In the genomic region with DNA sequence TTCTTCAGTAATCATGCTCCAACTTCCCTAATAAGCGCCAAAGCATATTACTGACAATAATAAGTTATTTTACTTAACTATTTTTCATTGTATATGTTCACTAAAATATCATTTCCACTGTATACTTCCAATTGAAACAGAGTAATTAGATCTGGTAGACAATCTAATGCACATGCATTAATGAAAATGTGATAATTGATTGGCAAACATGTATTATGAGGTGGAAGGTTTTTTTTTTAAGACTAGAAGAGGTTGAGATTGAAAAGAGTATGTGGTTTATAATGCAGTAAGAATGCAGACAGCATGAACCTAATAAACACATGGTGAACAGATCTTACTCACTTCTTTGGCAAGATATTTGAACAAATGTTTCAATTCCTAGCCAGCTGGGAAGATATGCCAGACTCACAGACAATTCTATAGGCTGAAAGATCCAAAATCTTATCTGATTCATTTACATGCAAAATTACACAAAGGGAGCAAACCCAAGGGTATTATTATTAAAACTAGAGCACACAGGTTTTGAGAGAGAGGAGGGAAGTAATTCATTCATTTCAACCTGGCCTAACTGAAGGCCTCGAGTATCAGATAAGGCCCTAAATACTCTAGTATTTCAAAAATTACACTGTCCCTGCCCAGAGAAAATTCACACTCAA, we compare ENCODE assay signal across 9 cellular contexts. TPM values are rescaled to one million over a fixed set of nuclear protein-coding genes. Genes with fewer than 3 reads are reported as not detected.
A peak's percentile ranks its signal among the peaks of the same experiment; 100 is the strongest.
DNase-seq lines count a peak whose midpoint lies in the region; ATAC-seq and TF ChIP-seq lines count a peak whose summit lies in the region.
"Had no signal": no experiment of that assay in that cellular context is flagged by ENCODE, and none has a peak within 500 bp of the region (broad histone marks: within the 10 kb centered on the region; RNA-seq: fewer than 3 reads in every experiment).

No MANE protein-coding gene starts in this region.

- H3K9me3 ChIP-seq in trophoblast cell (ENCODE audit: insufficient read depth, low read depth, low read length) (no peaks in the 10 kb centered on the region), WERI-Rb-1 (ENCODE audit: severe bottlenecking) (peaks cover 3% of the 10 kb centered on the region), testis (no peaks in the 10 kb centered on the region)

- TF ChIP-seq POLR2A in testis (IDR thresholded peaks at IDR 0.05): no peak

- H3K4ac ChIP-seq in trophoblast cell (ENCODE audit: low read depth, low read length): no peak overlapping the region

- peak overlapping the region; percentile 43 for H3K4me2 ChIP-seq in trophoblast cell (ENCODE audit: low read length)

- WGBS in trophoblast cell (ENCODE audit: extremely low coverage, insufficient coverage, insufficient read length): no CpG with 5 or more reads among the region's 2 CpGs
- WGBS in testis, 2 donors: 47 to 49% methylated on average over 2 of the region's 2 CpGs

- H3K27me3 ChIP-seq in trophoblast cell (ENCODE audit: insufficient read depth, low read length) (no peaks in the 10 kb centered on the region), WERI-Rb-1 (ENCODE audit: insufficient read depth, low read depth, severe bottlenecking) (no peaks in the 10 kb centered on the region), testis (no peaks in the 10 kb centered on the region)

- H3K4me3 ChIP-seq in epithelial cell of esophagus (ENCODE audit: low read length) (peak overlapping the region; percentile 96), trophoblast cell (ENCODE audit: low read depth, low read length) (no peak overlapping the region), WERI-Rb-1 (ENCODE audit: low read depth, low read length) (no peak overlapping the region), testis (no peak overlapping the region)

- H3K9ac ChIP-seq in trophoblast cell (ENCODE audit: low read length): no peak overlapping the region

- H3K23ac ChIP-seq in trophoblast cell (ENCODE audit: low read length): no peak overlapping the region

- H3K14ac ChIP-seq in trophoblast cell (ENCODE audit: low read length): no peak overlapping the region

- no peak overlapping the region for H3K18ac ChIP-seq in trophoblast cell (ENCODE audit: low read length)

- POLR2A ChIA-PET in HEK293T (lab: Yijun Ruan, JAX): interaction anchor here (1.2 kb wide), 1 partner anchor 43 kb away, joined by 5 read pairs; a partner anchor contains a TSS

- H3K79me1 ChIP-seq in trophoblast cell (ENCODE audit: low read length): peaks cover 13% of the 10 kb centered on the region

- intact Hi-C loops in testis (cut with DNase I; ENCODE audit: low total_unique reads): no loop called here

- no peak overlapping the region for H4K8ac ChIP-seq in trophoblast cell (ENCODE audit: low read depth, low read length)

- H3K79me2 ChIP-seq in trophoblast cell (ENCODE audit: control insufficient read depth, insufficient read depth, low read length, poor library complexity): peaks cover 14% of the 10 kb centered on the region

- H3K27ac ChIP-seq in trophoblast cell (ENCODE audit: low read depth, low read length) (no peak overlapping the region), WERI-Rb-1 (no peak overlapping the region), testis (peak overlapping the region in 1 of 2 donors; percentile 99)

- H3K36me3 ChIP-seq in trophoblast cell (ENCODE audit: control insufficient read depth in 1 of 2, insufficient read depth in 2 of 2, low read length in 2 of 2) (no peaks in the 10 kb centered on the region), WERI-Rb-1 (peaks cover 5% of the 10 kb centered on the region), testis (ENCODE audit: low read depth, missing control alignments) (no peaks in the 10 kb centered on the region)

- no peak overlapping the region for H2BK5ac ChIP-seq in trophoblast cell (ENCODE audit: low read depth, low read length, poor library complexity)

- H2AK5ac ChIP-seq in trophoblast cell (ENCODE audit: low read length): no peak overlapping the region

- no peak overlapping the region for H4K91ac ChIP-seq in trophoblast cell (ENCODE audit: low read depth, low read length)

- no peak for TF ChIP-seq CTCF in epithelial cell of esophagus (IDR thresholded peaks at IDR 0.05; ENCODE audit: insufficient read depth, low read depth, low read length, missing control alignments)
- no peak for TF ChIP-seq CTCF in WERI-Rb-1 (IDR thresholded peaks at IDR 0.05; ENCODE audit: low read depth, low read length)
- no peak for TF ChIP-seq CTCF in testis (IDR thresholded peaks at IDR 0.05)

- H2BK120ac ChIP-seq in trophoblast cell (ENCODE audit: insufficient read depth, low read length, poor library complexity): no peak overlapping the region

- H3K4me1 ChIP-seq in trophoblast cell (ENCODE audit: control insufficient read depth in 1 of 2, insufficient read depth in 2 of 2, low read length in 2 of 2) (no peaks in the 10 kb centered on the region), testis (peaks cover 11% of the 10 kb centered on the region)

- ATAC-seq in GM21423 (IDR thresholded peaks at IDR 0.05; ENCODE audit: unreplicated experiment): no peak

- no peak overlapping the region for H2AFZ ChIP-seq in trophoblast cell (ENCODE audit: insufficient read depth, low read length, poor library complexity)

- no peak overlapping the region for H4K12ac ChIP-seq in trophoblast cell (ENCODE audit: low read depth, low read length)

- CTCF ChIA-PET in HEK293T (lab: Yijun Ruan, JAX): no interaction called here

- no peak overlapping the region for H2BK12ac ChIP-seq in trophoblast cell (ENCODE audit: low read length)

- DNase-seq in EL (peak; percentile 78), NCI-H69 (lab: John Stamatoyannopoulos, UW) (peak; percentile 11), epithelial cell of esophagus (ENCODE audit: low read depth) (peak; percentile 38), trophoblast cell (no peak), WERI-Rb-1 (no peak), testis (no peak), HEK293T (ENCODE audit: extremely low spot score) (no peak)
- DNase-seq: activated CD4-positive, alpha-beta T cell treated with anti-CD3 and anti-CD28 coated beads for 48 hours had no signal

TF ChIP-seq in HEK293T, 16 proteins besides CTCF, POLR2A, EP300 and RAD21:
- TF ChIP-seq SP1 (IDR thresholded peaks at IDR 0.05) (no peak), NFRKB (IDR thresholded peaks at IDR 0.05) (no peak), SUZ12 (IDR thresholded peaks at IDR 0.05) (no peak), L3MBTL2 (conservative IDR thresholded peaks at IDR 0.05) (no peak), ARNT (IDR thresholded peaks at IDR 0.05) (no peak), FOXM1 (IDR thresholded peaks at IDR 0.05; ENCODE audit: borderline replicate concordance) (no peak), FOXA1 (IDR thresholded peaks at IDR 0.05) (no peak), BHLHE40 (IDR thresholded peaks at IDR 0.05; ENCODE audit: borderline replicate concordance) (no peak)
- TF ChIP-seq, protein P1, sequence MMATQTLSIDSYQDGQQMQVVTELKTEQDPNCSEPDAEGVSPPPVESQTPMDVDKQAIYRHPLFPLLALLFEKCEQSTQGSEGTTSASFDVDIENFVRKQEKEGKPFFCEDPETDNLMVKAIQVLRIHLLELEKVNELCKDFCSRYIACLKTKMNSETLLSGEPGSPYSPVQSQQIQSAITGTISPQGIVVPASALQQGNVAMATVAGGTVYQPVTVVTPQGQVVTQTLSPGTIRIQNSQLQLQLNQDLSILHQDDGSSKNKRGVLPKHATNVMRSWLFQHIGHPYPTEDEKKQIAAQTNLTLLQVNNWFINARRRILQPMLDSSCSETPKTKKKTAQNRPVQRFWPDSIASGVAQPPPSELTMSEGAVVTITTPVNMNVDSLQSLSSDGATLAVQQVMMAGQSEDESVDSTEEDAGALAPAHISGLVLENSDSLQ (IDR thresholded peaks at IDR 0.05): no peak

RNA-seq across cellular contexts. Expression of a gene that starts 2.8 kb away (rescaled TPM):
- 100 and 102 TPM in 2 replicates for polyA plus RNA-seq in trophoblast cell (2013)
- 100 to 1,000 TPM in 1 of 2 donors, 10 to 100 TPM in 1; 82.9 to 110 TPM for total RNA-seq in testis
- polyA plus RNA-seq in testis (ENCODE audit: insufficient read depth, low read depth, low replicate concordance): 59.6 TPM

RNA-seq across cellular contexts. Expression of a gene that starts 43.1 kb away (rescaled TPM):
- 0.48 and 0.54 TPM in 2 replicates for polyA plus RNA-seq in trophoblast cell (2013)
- total RNA-seq in testis: 1 to 10 TPM; 3.8 to 4.3 TPM
- 4.5 TPM for polyA plus RNA-seq in testis (ENCODE audit: insufficient read depth, low read depth, low replicate concordance)

Comparison
In these comparisons a context has a peak if more than half of its experiments do, and no peak if none do; other contexts are left out.
1. DNase-seq: peak in EL (single experiment), NCI-H69 (single experiment) and epithelial cell of esophagus (single experiment); none in trophoblast cell (0 of 2), WERI-Rb-1 (single experiment), testis (single experiment) and HEK293T (single experiment).